In genomic region chr4:110514889-110515479, GRCh38 we compare ENCODE assay signal across 8 cellular contexts. TPM values are rescaled to one million over a fixed set of nuclear protein-coding genes. Genes with fewer than 3 reads are reported as not detected.
DNase-seq lines count a peak whose midpoint lies in the region; ATAC-seq, FAIRE-seq and TF ChIP-seq lines count a peak whose summit lies in the region.

No MANE protein-coding gene starts in this region.

- no peaks in the 10 kb centered on the region for H3K36me3 ChIP-seq in HepG2 (replicated peaks in 1 of 2; ENCODE audit: control insufficient read depth in 1 of 2, insufficient read depth in 2 of 2, low read length in 2 of 2)

- H3K9ac ChIP-seq in HepG2 (ENCODE audit: insufficient read depth, low read depth, low read length): no peak overlapping the region

- H3K4me3 Mint-ChIP-seq in activated CD4-positive, alpha-beta T cell treated with anti-CD3 and anti-CD28 coated beads, Interleukin-2, amount 10 ng/mL, durations not matched to agents 7 days and 5 days: peak overlapping the region; percentile 81
- no peak overlapping the region for H3K4me3 Mint-ChIP-seq in activated CD4-positive, alpha-beta T cell treated with anti-CD3 and anti-CD28 coated beads for 36 hours

- no peak for TF ChIP-seq EP300 in HepG2 (IDR thresholded peaks at IDR 0.05; ENCODE audit: low read depth in 2 of 2, low read length in 2 of 2)
- no peak for TF ChIP-seq EP300 in HepG2 (CRISPR knock-in tag; IDR thresholded peaks at IDR 0.05; ENCODE audit: borderline replicate concordance)

- peaks cover 14% of the 10 kb centered on the region for H3K4me1 Mint-ChIP-seq in activated CD4-positive, alpha-beta T cell treated with anti-CD3 and anti-CD28 coated beads, Interleukin-2, amount 10 ng/mL, durations not matched to agents 7 days and 5 days
- H3K4me1 Mint-ChIP-seq in activated CD4-positive, alpha-beta T cell treated with anti-CD3 and anti-CD28 coated beads for 36 hours: peaks cover 15% of the 10 kb centered on the region

- intact Hi-C loops in activated CD4-positive, alpha-beta T cell treated with anti-CD3 and anti-CD28 coated beads for 36 hours (cut with DNase I, micrococcal nuclease): loop anchor here (1.0 to 10.0 kb wide), 6 partner anchors 170 to 1093 kb away; partner anchors contain the start of gene ELOVL6 (in 1 of the 2)
- intact Hi-C loops in HepG2 (cut with micrococcal nuclease; ENCODE audit: unreplicated experiment): loop anchor here (1.0 to 10.0 kb wide), 3 partner anchors 200 to 1080 kb away; partner anchors contain the start of gene SEC24B

- TF ChIP-seq RAD21 in HepG2 (CRISPR knock-in tag; IDR thresholded peaks at IDR 0.05): no peak

- no peaks in the 10 kb centered on the region for H4K20me1 ChIP-seq in HepG2 (ENCODE audit: insufficient read depth, low read length)

- in situ Hi-C loops in HepG2 (cut with HindIII; ENCODE audit: extremely low pct_ligation_motif_present, low pct_unique_long_range_greater_than_20kb): loop anchor here (5.0 to 10.0 kb wide), 3 partner anchors 170 to 1100 kb away; no protein-coding TSS in a partner anchor

- no peaks in the 10 kb centered on the region for H3K79me2 ChIP-seq in HepG2 (ENCODE audit: insufficient read depth, low read length)

- H3K4me3 ChIP-seq in HepG2 (replicated peaks in 1 of 3; ENCODE audit: insufficient read depth in 1 of 3, low read depth in 2 of 3, low read length in 3 of 3): no peak overlapping the region

- ATAC-seq in activated CD4-positive, alpha-beta T cell treated with anti-CD3 and anti-CD28 coated beads for 36 hours: no peak
- ATAC-seq in HepG2 (no peak), HG03175 (IDR thresholded peaks at IDR 0.05; ENCODE audit: unreplicated experiment) (no peak), GM19328 (IDR thresholded peaks at IDR 0.05; ENCODE audit: unreplicated experiment) (no peak)

- peaks cover 12% of the 10 kb centered on the region for H3K27me3 Mint-ChIP-seq in activated CD4-positive, alpha-beta T cell treated with anti-CD3 and anti-CD28 coated beads, Interleukin-2, amount 10 ng/mL, durations not matched to agents 7 days and 5 days
- H3K27me3 Mint-ChIP-seq in activated CD4-positive, alpha-beta T cell treated with anti-CD3 and anti-CD28 coated beads for 36 hours: peaks cover 5% of the 10 kb centered on the region

- peak; percentile 35 for TF ChIP-seq CTCF in HepG2 (CRISPR knock-in tag; IDR thresholded peaks at IDR 0.05)

- no peaks in the 10 kb centered on the region for H3K9me3 Mint-ChIP-seq in activated CD4-positive, alpha-beta T cell treated with anti-CD3 and anti-CD28 coated beads, Interleukin-2, amount 10 ng/mL, durations not matched to agents 7 days and 5 days
- H3K9me3 Mint-ChIP-seq in activated CD4-positive, alpha-beta T cell treated with anti-CD3 and anti-CD28 coated beads for 36 hours (ENCODE audit: low read depth): no peaks in the 10 kb centered on the region

- no peak for TF ChIP-seq POLR2A in HepG2 (IDR thresholded peaks at IDR 0.05; ENCODE audit: insufficient read depth in 1 of 2, low read depth in 2 of 2, low read length in 2 of 2)

- no TSS peak for BruUV-seq in HepG2 (replicated peaks; lab: Mats Ljungman, UMichigan)

- no peak overlapping the region for H3K27ac ChIP-seq in HepG2 (ENCODE audit: extremely low read length, insufficient read depth, low read length)

- no peaks in the 10 kb centered on the region for H3K27me3 ChIP-seq in HepG2 (ENCODE audit: control insufficient read depth in 1 of 2, insufficient read depth in 2 of 2, low read length in 2 of 2)

- no peak overlapping the region for H2AFZ ChIP-seq in HepG2 (ENCODE audit: low read length)

- H3K9me3 ChIP-seq in HepG2 (ENCODE audit: low read length): no peaks in the 10 kb centered on the region

- H3K36me3 Mint-ChIP-seq in activated CD4-positive, alpha-beta T cell treated with anti-CD3 and anti-CD28 coated beads, Interleukin-2, amount 10 ng/mL, durations not matched to agents 7 days and 5 days (ENCODE audit: low read depth): no peaks in the 10 kb centered on the region
- no peaks in the 10 kb centered on the region for H3K36me3 Mint-ChIP-seq in activated CD4-positive, alpha-beta T cell treated with anti-CD3 and anti-CD28 coated beads for 36 hours (ENCODE audit: low read depth)

- CTCF ChIA-PET in activated CD4-positive, alpha-beta T cell treated with anti-CD3 and anti-CD28 coated beads, Interleukin-2, amount 10 ng/mL, durations not matched to agents 7 days and 5 days (lab: Charles Lee): interaction anchor here (2.4 kb wide), 1 partner anchor 509 kb away, joined by 11 read pairs; no protein-coding TSS in a partner anchor
- CTCF ChIA-PET in activated CD4-positive, alpha-beta T cell treated with anti-CD3 and anti-CD28 coated beads for 36 hours (lab: Charles Lee): interaction anchor here (0.9 to 15.9 kb wide), 8 partner anchors 19 to 1340 kb away, joined by 3 to 398 read pairs (median 4); no protein-coding TSS in a partner anchor
- CTCF ChIA-PET in HepG2 (lab: Yijun Ruan, JAX; ENCODE audit: low intra/inter-chr PET ratio, low total read pairs): interaction anchor here (2.2 to 5.5 kb wide), 3 partner anchors 171 to 516 kb away, joined by 8 to 100 read pairs (median 49); no protein-coding TSS in a partner anchor

- peaks cover 8% of the 10 kb centered on the region; the same call in 1 of the 2 replicates for H3K4me1 ChIP-seq in HepG2 (ENCODE audit: insufficient read depth, low read length)

- no peak for FAIRE-seq in HepG2 (lab: Jason Lieb, UNC)

- DNase-seq in activated CD4-positive, alpha-beta T cell treated with anti-CD3 and anti-CD28 coated beads, Interleukin-2, amount 10 ng/mL, durations not matched to agents 7 days and 5 days: no peak
- DNase-seq in activated CD4-positive, alpha-beta T cell treated with anti-CD3 and anti-CD28 coated beads for 36 hours: no peak
- peak; percentile 2 for DNase-seq in NCI-H1694 (lab: John Stamatoyannopoulos, UW)
- peak; percentile 41 for DNase-seq in astrocyte of the hippocampus (ENCODE audit: low read depth, low spot score)
- peak; percentile 30 for DNase-seq in HepG2 (ENCODE audit: low spot score)
- DNase-seq in HPDE6-E6E7 (ENCODE audit: extremely low spot score): no peak

- H3K4me2 ChIP-seq in HepG2 (ENCODE audit: low read depth, low read length): no peak overlapping the region

- no peak overlapping the region for H3K27ac Mint-ChIP-seq in activated CD4-positive, alpha-beta T cell treated with anti-CD3 and anti-CD28 coated beads, Interleukin-2, amount 10 ng/mL, durations not matched to agents 7 days and 5 days
- H3K27ac Mint-ChIP-seq in activated CD4-positive, alpha-beta T cell treated with anti-CD3 and anti-CD28 coated beads for 36 hours: no peak overlapping the region

- POLR2A ChIA-PET in activated CD4-positive, alpha-beta T cell treated with anti-CD3 and anti-CD28 coated beads, Interleukin-2, amount 10 ng/mL, durations not matched to agents 7 days and 5 days (lab: Charles Lee): no interaction called here
- POLR2A ChIA-PET in activated CD4-positive, alpha-beta T cell treated with anti-CD3 and anti-CD28 coated beads for 36 hours (lab: Charles Lee): no interaction called here
- POLR2A ChIA-PET in HepG2 (lab: Yijun Ruan, JAX): no interaction called here

TF ChIP-seq in HepG2, 621 proteins besides CTCF, POLR2A, EP300 and RAD21 (continues in another document):
- no peak for TF ChIP-seq MED13 (CRISPR knock-in tag; IDR thresholded peaks at IDR 0.05)
- TF ChIP-seq YEATS2 (CRISPR knock-in tag; IDR thresholded peaks at IDR 0.05; ENCODE audit: borderline replicate concordance): no peak
- TF ChIP-seq ZKSCAN8 (CRISPR knock-in tag; IDR thresholded peaks at IDR 0.05; ENCODE audit: borderline replicate concordance): no peak
- peak; percentile 92 for TF ChIP-seq ARID3A (IDR thresholded peaks at IDR 0.05; ENCODE audit: low read depth, low read length)
- peak; percentile 33; the same call in 1 of the 2 replicates for TF ChIP-seq SMC3 (IDR thresholded peaks at IDR 0.05; ENCODE audit: low read length)

RNA-seq across cellular contexts. Expression of gene ENPEP, which starts 39.0 kb away (rescaled TPM):
- total RNA-seq in activated CD4-positive, alpha-beta T cell treated with anti-CD3 and anti-CD28 coated beads, Interleukin-2, amount 10 ng/mL, durations not matched to agents 7 days and 5 days: under 1 TPM in 1 of 2 experiments, not detected in 1; 0.02 TPM
- not detected for total RNA-seq in activated CD4-positive, alpha-beta T cell treated with anti-CD3 and anti-CD28 coated beads for 36 hours
- total RNA-seq in HepG2 (2016; rRNA removed; fragmentation: Illumina TruSeq; extraction: Trizol): not detected in 2 replicates
- not detected in 2 replicates for total RNA-seq in HepG2 (2016; cell fraction: cytosol; rRNA removed; fragmentation: Illumina TruSeq; extraction: Trizol; ENCODE audit: low read depth)
- 0.02 TPM in 1 of 2 replicates, not detected in the other for total RNA-seq in HepG2 (2016; cell fraction: insoluble cytoplasmic fraction; rRNA removed; fragmentation: Illumina TruSeq; extraction: Trizol)
- total RNA-seq in HepG2 (2016; cell fraction: membrane; rRNA removed; fragmentation: Illumina TruSeq; extraction: Trizol): not detected in 2 replicates
- total RNA-seq in HepG2 (2016; cell fraction: nucleus; rRNA removed; fragmentation: Illumina TruSeq; extraction: Trizol): not detected in 2 replicates
- not detected in 2 replicates for polyA plus RNA-seq in HepG2 (2011; rRNA removed)
- not detected in 2 replicates for polyA plus RNA-seq in HepG2 (2011; cell fraction: cytosol; rRNA removed)
- not detected in 2 replicates for polyA plus RNA-seq in HepG2 (2011; cell fraction: nucleus; rRNA removed)
- polyA plus RNA-seq in HepG2 (2012): not detected in 2 replicates
- not detected in 2 replicates for polyA plus RNA-seq in HepG2 (2016; cell fraction: cytosol; fragmentation: Illumina TruSeq; extraction: Trizol; ENCODE audit: low read depth)
- polyA plus RNA-seq in HepG2 (2016; cell fraction: insoluble cytoplasmic fraction; fragmentation: Illumina TruSeq; extraction: Trizol; ENCODE audit: low read depth): not detected in 2 replicates
- polyA plus RNA-seq in HepG2 (2016; cell fraction: membrane; fragmentation: Illumina TruSeq; extraction: Trizol; ENCODE audit: low read depth): not detected in 2 replicates
- not detected in 2 replicates for polyA plus RNA-seq in HepG2 (2016; cell fraction: nucleus; fragmentation: Illumina TruSeq; extraction: Trizol; ENCODE audit: insufficient read depth, low read depth)
- polyA minus RNA-seq in HepG2 (2011; rRNA and poly(A)+ RNA removed; ENCODE audit: low replicate concordance): not detected in 2 replicates
- polyA minus RNA-seq in HepG2 (2011; cell fraction: cytosol; rRNA and poly(A)+ RNA removed): not detected in 2 replicates
- polyA minus RNA-seq in HepG2 (2011; cell fraction: nucleus; rRNA and poly(A)+ RNA removed): not detected in 2 replicates

Comparison
In these comparisons a context has a peak if more than half of its experiments do, and no peak if none do; other contexts are left out.
1. DNase-seq: peak in NCI-H1694 (single experiment), astrocyte of the hippocampus (single experiment) and HepG2 (single experiment); none in activated CD4-positive, alpha-beta T cell treated with anti-CD3 and anti-CD28 coated beads, Interleukin-2, amount 10 ng/mL, durations not matched to agents 7 days and 5 days (single experiment), activated CD4-positive, alpha-beta T cell treated with anti-CD3 and anti-CD28 coated beads for 36 hours (single experiment) and HPDE6-E6E7 (single experiment).